8 cellular contexts compared by ENCODE assay signal in genomic region chr20:51385941-51386530, GRCh38.
A peak's percentile ranks its signal among the peaks of the same experiment; 100 is the strongest.
DNase-seq lines count a peak whose midpoint lies in the region; ATAC-seq, FAIRE-seq and TF ChIP-seq lines count a peak whose summit lies in the region.

No MANE protein-coding gene starts in this region.

- H3K36me3 Mint-ChIP-seq in activated CD4-positive, alpha-beta T cell treated with anti-CD3 and anti-CD28 coated beads, Interleukin-2, amount 10 ng/mL, durations not matched to agents 7 days and 5 days (ENCODE audit: low read depth) = peaks cover 54% of the 10 kb centered on the region

- peaks cover 0 to 10% of the 10 kb centered on the region in 2 donors for H3K36me3 ChIP-seq in small intestine (ENCODE audit: control insufficient read depth in 2 of 2, insufficient read depth in 2 of 2, low read length in 2 of 2)

- no peaks in the 10 kb centered on the region for H3K4me1 ChIP-seq in small intestine (ENCODE audit: control insufficient read depth in 2 of 2, insufficient read depth in 1 of 2, low read depth in 1 of 2, low read length in 1 of 2)

- H3K27ac Mint-ChIP-seq in activated CD4-positive, alpha-beta T cell treated with anti-CD3 and anti-CD28 coated beads, Interleukin-2, amount 10 ng/mL, durations not matched to agents 7 days and 5 days = peak overlapping the region; percentile 3

- no peaks in the 10 kb centered on the region for H3K27me3 Mint-ChIP-seq in activated CD4-positive, alpha-beta T cell treated with anti-CD3 and anti-CD28 coated beads, Interleukin-2, amount 10 ng/mL, durations not matched to agents 7 days and 5 days

- no peaks in the 10 kb centered on the region for H3K9me3 Mint-ChIP-seq in activated CD4-positive, alpha-beta T cell treated with anti-CD3 and anti-CD28 coated beads, Interleukin-2, amount 10 ng/mL, durations not matched to agents 7 days and 5 days

- H3K4me3 Mint-ChIP-seq in activated CD4-positive, alpha-beta T cell treated with anti-CD3 and anti-CD28 coated beads, Interleukin-2, amount 10 ng/mL, durations not matched to agents 7 days and 5 days = no peak overlapping the region

- H3K9me3 ChIP-seq in small intestine (ENCODE audit: control insufficient read depth, low read depth) = no peaks in the 10 kb centered on the region

- CTCF ChIA-PET in activated CD4-positive, alpha-beta T cell treated with anti-CD3 and anti-CD28 coated beads, Interleukin-2, amount 10 ng/mL, durations not matched to agents 7 days and 5 days (lab: Charles Lee) = interaction anchor here (0.8 to 2.0 kb wide), 10 partner anchors 10 to 224 kb away, joined by 3 to 9 read pairs (median 4); partner anchors contain the start of gene NFATC2

- POLR2A ChIA-PET in activated CD4-positive, alpha-beta T cell treated with anti-CD3 and anti-CD28 coated beads, Interleukin-2, amount 10 ng/mL, durations not matched to agents 7 days and 5 days (lab: Charles Lee) = no interaction called here

- no peak for ATAC-seq in GM19452 (IDR thresholded peaks at IDR 0.05; ENCODE audit: unreplicated experiment)
- no peak for ATAC-seq in GM19455 (IDR thresholded peaks at IDR 0.05; ENCODE audit: unreplicated experiment)

- H3K4me1 Mint-ChIP-seq in activated CD4-positive, alpha-beta T cell treated with anti-CD3 and anti-CD28 coated beads, Interleukin-2, amount 10 ng/mL, durations not matched to agents 7 days and 5 days = peaks cover 62% of the 10 kb centered on the region

- H3K27ac ChIP-seq in small intestine (ENCODE audit: low read depth in 1 of 2, low read length in 1 of 2) = no peak overlapping the region

- H3K27me3 ChIP-seq in small intestine (ENCODE audit: control insufficient read depth in 2 of 2, insufficient read depth in 2 of 2, low read length in 2 of 2) = no peaks in the 10 kb centered on the region

- in situ Hi-C loops in KBM-7 (cut with MboI; ENCODE audit: low pct_unique_long_range_greater_than_20kb, low sequenced_read_pairs) = loop anchor here (25.0 kb wide), 1 partner anchor 201 kb away; no protein-coding TSS in a partner anchor

- peak; percentile 77 for TF ChIP-seq CTCF in fibroblast of villous mesenchyme (IDR thresholded peaks at IDR 0.05; ENCODE audit: insufficient read depth, low read depth, low read length)

- 86 to 97% (median 89%) methylated on average over 4 of the region's 4 CpGs for WGBS in small intestine, 3 donors

- no peak for FAIRE-seq in small intestine (lab: Jason Lieb, UNC)

- no peak overlapping the region for H3K4me3 ChIP-seq in fibroblast of villous mesenchyme (ENCODE audit: low read depth, low read length)
- H3K4me3 ChIP-seq in small intestine (ENCODE audit: low read depth in 1 of 2, low read length in 2 of 2) = no peak overlapping the region

- DNase-seq in NCI-H82 (lab: John Stamatoyannopoulos, UW) (peak; percentile 66), NCI-H82 treated with DMSO at 0.1 percent for 48 hours (lab: John Stamatoyannopoulos, UW; ENCODE audit: unreplicated experiment) (no peak), KBM-7 (peak; percentile 45), fibroblast of villous mesenchyme (ENCODE audit: low read depth) (peak; percentile 54), small intestine (peak; percentile 27)
- DNase-seq in activated CD4-positive, alpha-beta T cell treated with anti-CD3 and anti-CD28 coated beads, Interleukin-2, amount 10 ng/mL, durations not matched to agents 7 days and 5 days = peak; percentile 36
